11 cellular contexts compared by ENCODE assay signal in genomic region chr11:74319139-74319538, GRCh38. TPM values are rescaled to one million over a fixed set of nuclear protein-coding genes. Genes with fewer than 3 reads are reported as not detected.
A peak's percentile ranks its signal among the peaks of the same experiment; 100 is the strongest.
DNase-seq lines count a peak whose midpoint lies in the region; ATAC-seq, FAIRE-seq and TF ChIP-seq lines count a peak whose summit lies in the region.
"Had no signal": no experiment of that assay in that cellular context is flagged by ENCODE, and none has a peak within 500 bp of the region (broad histone marks: within the 10 kb centered on the region; RNA-seq: fewer than 3 reads in every experiment).

No MANE protein-coding gene starts in this region.

- BruUV-seq in MCF 10A (replicated peaks; lab: Mats Ljungman, UMichigan): no TSS peak

- H3K4me3 ChIP-seq in breast epithelium (no peak overlapping the region), body of pancreas (no peak overlapping the region), aorta (ENCODE audit: low read length in 2 of 2) (no peak overlapping the region)
- H3K4me3 ChIP-seq: ascending aorta had no signal

- ATAC-seq in body of pancreas (peak; percentile 15), aorta (ENCODE audit: low FRiP score) (peak; percentile 56), HG03025 (IDR thresholded peaks at IDR 0.05; ENCODE audit: low FRiP score, unreplicated experiment) (no peak)
- ATAC-seq: T-cell had no signal

- H3K4me1 ChIP-seq in breast epithelium (no peaks in the 10 kb centered on the region), body of pancreas (peaks cover 4% of the 10 kb centered on the region), aorta (ENCODE audit: control insufficient read depth in 1 of 2, insufficient read depth in 2 of 2, low read length in 2 of 2) (no peaks in the 10 kb centered on the region)

- POLR2A ChIA-PET in MCF 10A (lab: Yijun Ruan, JAX): interaction anchor here (1.2 kb wide), 1 partner anchor 47 kb away, joined by 3 read pairs; no protein-coding TSS in a partner anchor

- H3K4me1 Mint-ChIP-seq in MCF 10A (ENCODE audit: insufficient read depth, unreplicated experiment): peaks cover 11% of the 10 kb centered on the region

- TF ChIP-seq POLR2A in breast epithelium (IDR thresholded peaks at IDR 0.05): no peak
- TF ChIP-seq POLR2A in body of pancreas (IDR thresholded peaks at IDR 0.05): no peak

- H3K27ac Mint-ChIP-seq in MCF 10A (ENCODE audit: low read depth, unreplicated experiment): peak overlapping the region; percentile 89
- H3K27ac Mint-ChIP-seq: T-cell had no signal

- no peak overlapping the region for H3K4me3 Mint-ChIP-seq in MCF 10A (ENCODE audit: unreplicated experiment)
- H3K4me3 Mint-ChIP-seq: T-cell had no signal

- TF ChIP-seq CTCF in MCF 10A (IDR thresholded peaks at IDR 0.05; ENCODE audit: unreplicated experiment) (no peak), breast epithelium (IDR thresholded peaks at IDR 0.05) (no peak), body of pancreas (IDR thresholded peaks at IDR 0.05) (no peak)

- H3K36me3 Mint-ChIP-seq in MCF 10A (ENCODE audit: insufficient read depth, unreplicated experiment): no peaks in the 10 kb centered on the region
- H3K36me3 Mint-ChIP-seq: T-cell had no signal

- DNase-seq in MCF 10A (ENCODE audit: unreplicated experiment): peak; percentile 85
- no peak for DNase-seq in breast epithelium (ENCODE audit: low spot score in 2 of 2)
- no peak for DNase-seq in body of pancreas
- DNase-seq in iris pigment epithelial cell (ENCODE audit: low read depth): peak; percentile 96
- DNase-seq in aorta: no peak
- DNase-seq in NCI-H1105 (lab: John Stamatoyannopoulos, UW): no peak
- DNase-seq in frontal cortex (ENCODE audit: low spot score in 2 of 2): no peak
- DNase-seq: hypothalamus, T-cell had no signal

- no peak for FAIRE-seq in frontal cortex (lab: Jason Lieb, UNC)

- H3K36me3 ChIP-seq in breast epithelium (no peaks in the 10 kb centered on the region), body of pancreas (replicated peaks in 1 of 2; ENCODE audit: insufficient read depth in 1 of 2, low read depth in 2 of 2) (no peaks in the 10 kb centered on the region), aorta (ENCODE audit: control insufficient read depth in 1 of 2, insufficient read depth in 2 of 2, low read length in 1 of 2) (no peaks in the 10 kb centered on the region)
- H3K36me3 ChIP-seq: ascending aorta had no signal

- H3K27ac ChIP-seq in breast epithelium: no peak overlapping the region
- H3K27ac ChIP-seq in body of pancreas: no peak overlapping the region
- H3K27ac ChIP-seq in aorta (ENCODE audit: low read depth in 1 of 2, low read length in 2 of 2): no peak overlapping the region

- peaks cover 0 to 14% of the 10 kb centered on the region in 2 donors for H3K9me3 ChIP-seq in breast epithelium
- no peaks in the 10 kb centered on the region for H3K9me3 ChIP-seq in body of pancreas
- no peaks in the 10 kb centered on the region for H3K9me3 ChIP-seq in aorta (ENCODE audit: control insufficient read depth, low read length)

- intact Hi-C loops in MCF 10A (cut with micrococcal nuclease) (loop anchor here (1.0 kb wide), 1 partner anchor 63 kb away; no protein-coding TSS in a partner anchor), breast epithelium (cut with DNase I; ENCODE audit: low total_unique reads) (no loop called here), body of pancreas (cut with DNase I) (no loop called here), aorta (cut with DNase I) (loop anchor here in 1 of 2 donors (5.0 kb wide), 1 partner anchor 78 kb away; the partner anchor contains the start of gene PGM2L1)

- H3K27me3 Mint-ChIP-seq in MCF 10A (ENCODE audit: insufficient read depth, unreplicated experiment): no peaks in the 10 kb centered on the region

- WGBS in body of pancreas, 2 donors: 73 to 82% methylated on average over 2 of the region's 2 CpGs
- WGBS in aorta, 2 donors: 26 to 37% methylated on average over 2 of the region's 2 CpGs

- CTCF ChIA-PET in MCF 10A (lab: Yijun Ruan, JAX): interaction anchor here (0.8 kb wide), 1 partner anchor 64 kb away, joined by 3 read pairs; no protein-coding TSS in a partner anchor

- H3K9me3 Mint-ChIP-seq in MCF 10A (ENCODE audit: unreplicated experiment): peaks cover 23% of the 10 kb centered on the region

- H3K27me3 ChIP-seq in breast epithelium (no peaks in the 10 kb centered on the region), body of pancreas (no peaks in the 10 kb centered on the region), aorta (ENCODE audit: control insufficient read depth in 1 of 2, insufficient read depth in 2 of 2, low read length in 1 of 2) (no peaks in the 10 kb centered on the region)
- H3K27me3 ChIP-seq: ascending aorta had no signal

RNA-seq across cellular contexts. Expression of gene P4HA3, which starts 7.7 kb away (rescaled TPM):
- total RNA-seq in MCF 10A (2022): 0.15 and 0.93 TPM in 2 replicates
- total RNA-seq in breast epithelium: under 1 TPM; 0.29 to 0.66 (median 0.48) TPM
- total RNA-seq in body of pancreas: not detected
- total RNA-seq in aorta: 1 to 10 TPM; 3.1 to 5.8 TPM
- polyA plus RNA-seq in aorta: 10 to 100 TPM in 1 of 2 donors, under 1 TPM in 1; 0.75 to 13.8 TPM
- 0.41 TPM for total RNA-seq in frontal cortex
- total RNA-seq: T-cell had no signal

Comparison
In these comparisons a context has a peak if more than half of its experiments do, and no peak if none do; other contexts are left out.
1. DNase-seq: peak in MCF 10A (single experiment) and iris pigment epithelial cell (single experiment); none in breast epithelium (0 of 2), body of pancreas (0 of 4), aorta (0 of 2), NCI-H1105 (single experiment) and frontal cortex (0 of 2).